In the genomic region with DNA sequence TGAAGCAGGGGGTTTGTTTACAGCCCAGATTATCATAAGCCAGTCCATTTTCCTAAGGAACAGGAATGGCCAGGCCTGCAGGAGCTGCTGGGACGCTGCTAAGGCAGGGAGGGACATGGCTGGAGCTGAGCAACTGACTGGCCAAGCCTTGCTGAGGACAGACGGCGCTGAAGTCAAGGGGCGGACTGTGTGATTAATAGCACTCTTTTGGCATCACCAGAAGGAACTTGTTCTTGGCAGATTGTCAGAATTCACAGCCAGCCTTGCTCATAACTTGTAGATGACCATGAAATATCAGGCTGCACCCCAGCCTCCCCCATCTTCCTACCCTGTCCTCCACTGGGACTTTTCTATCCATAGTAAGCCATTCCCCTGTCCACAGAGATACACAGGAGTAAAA, we compare ENCODE assay signal across 14 cellular contexts. TPM values are rescaled to one million over a fixed set of nuclear protein-coding genes. Genes with fewer than 3 reads are reported as not detected.
A peak's percentile ranks its signal among the peaks of the same experiment; 100 is the strongest.
DNase-seq lines count a peak whose midpoint lies in the region; ATAC-seq and TF ChIP-seq lines count a peak whose summit lies in the region.
"Had no signal": no experiment of that assay in that cellular context is flagged by ENCODE, and none has a peak within 500 bp of the region (broad histone marks: within the 10 kb centered on the region; RNA-seq: fewer than 3 reads in every experiment).

No MANE protein-coding gene starts in this region.

- ATAC-seq in esophagus mucosa (peak; percentile 79), GM21360 (IDR thresholded peaks at IDR 0.05; ENCODE audit: unreplicated experiment) (no peak), GM19395 (IDR thresholded peaks at IDR 0.05; ENCODE audit: unreplicated experiment) (no peak)
- ATAC-seq in CD8-positive, alpha-beta T cell: no peak
- ATAC-seq: left colon had no signal

- H3K27me3 ChIP-seq in CD8-positive, alpha-beta T cell (ENCODE audit: insufficient read depth, low read length): peaks cover 6% of the 10 kb centered on the region
- H3K27me3 ChIP-seq: BLaER1 had no signal

- CTCF ChIA-PET in CD8-positive, alpha-beta T cell (lab: Charles Lee): no interaction called here

- H3K27ac ChIP-seq in CD8-positive, alpha-beta T cell (ENCODE audit: low read depth, low read length): no peak overlapping the region
- H3K27ac ChIP-seq: BLaER1, cardiac muscle cell, neural progenitor cell had no signal

- DNase-seq in GM03348 (ENCODE audit: low spot score) (peak; percentile 50), RPMI7951 (ENCODE audit: low read depth) (peak; percentile 93), pons (ENCODE audit: low spot score) (peak; percentile 7), kidney glomerular epithelial cell (lab: John Stamatoyannopoulos, UW) (no peak)
- no peak for DNase-seq in CD8-positive, alpha-beta T cell
- DNase-seq: esophagus squamous epithelium, left colon, NCI-H69 had no signal

- H3K9me3 ChIP-seq in CD8-positive, alpha-beta T cell (ENCODE audit: low read length): no peaks in the 10 kb centered on the region
- H3K9me3 ChIP-seq: BLaER1, esophagus squamous epithelium had no signal

- no peak overlapping the region for H3K4me3 ChIP-seq in CD8-positive, alpha-beta T cell (ENCODE audit: low read depth, low read length)
- H3K4me3 ChIP-seq: BLaER1, cardiac muscle cell, esophagus squamous epithelium, neural progenitor cell had no signal

- no peaks in the 10 kb centered on the region for H3K4me1 ChIP-seq in CD8-positive, alpha-beta T cell (ENCODE audit: insufficient read depth, low read length)
- H3K4me1 ChIP-seq: BLaER1 had no signal

- peaks cover 27% of the 10 kb centered on the region for H3K27me3 Mint-ChIP-seq in CD8-positive, alpha-beta T cell (ENCODE audit: low read depth)

- no peaks in the 10 kb centered on the region for H3K36me3 Mint-ChIP-seq in CD8-positive, alpha-beta T cell
- H3K36me3 Mint-ChIP-seq: neural progenitor cell had no signal

- no peaks in the 10 kb centered on the region for H3K9me3 Mint-ChIP-seq in CD8-positive, alpha-beta T cell

- H3K4me3 Mint-ChIP-seq in CD8-positive, alpha-beta T cell: no peak overlapping the region
- H3K4me3 Mint-ChIP-seq: neural progenitor cell had no signal

- H3K27ac Mint-ChIP-seq in CD8-positive, alpha-beta T cell: no peak overlapping the region
- H3K27ac Mint-ChIP-seq: neural progenitor cell had no signal

- TF ChIP-seq CTCF in CD8-positive, alpha-beta T cell (IDR thresholded peaks at IDR 0.05): no peak

- H3K4me1 Mint-ChIP-seq in CD8-positive, alpha-beta T cell (ENCODE audit: low read depth): no peaks in the 10 kb centered on the region
- H3K4me1 Mint-ChIP-seq: neural progenitor cell had no signal

- intact Hi-C loops in CD8-positive, alpha-beta T cell (cut with DNase I, micrococcal nuclease): no loop called here

- POLR2A ChIA-PET in CD8-positive, alpha-beta T cell (lab: Charles Lee): no interaction called here

- no peaks in the 10 kb centered on the region for H3K36me3 ChIP-seq in CD8-positive, alpha-beta T cell (ENCODE audit: insufficient read depth, low read length)
- H3K36me3 ChIP-seq: BLaER1, cardiac muscle cell, esophagus squamous epithelium, neural progenitor cell had no signal

RNA-seq across cellular contexts. Expression of gene ADRA1D, which starts 15.0 kb away (rescaled TPM):
- 3.0 and 3.4 TPM in 2 replicates for total RNA-seq in RPMI7951 (2014; rRNA removed; shearing (Covaris generic))
- total RNA-seq in esophagus mucosa: not detected
- not detected for total RNA-seq in CD8-positive, alpha-beta T cell

Comparison
In these comparisons a context has a peak if more than half of its experiments do, and no peak if none do; other contexts are left out.
1. DNase-seq: peak in GM03348 (single experiment), RPMI7951 (single experiment) and pons (single experiment); none in kidney glomerular epithelial cell (single experiment) and CD8-positive, alpha-beta T cell (0 of 7).